ENCODE assay signal across 9 cellular contexts in genomic region chr11:63491614-63492372, GRCh38. TPM values are rescaled to one million over a fixed set of nuclear protein-coding genes. Genes with fewer than 3 reads are reported as not detected.
DNase-seq lines count a peak whose midpoint lies in the region; ATAC-seq and TF ChIP-seq lines count a peak whose summit lies in the region.
"Had no signal": no experiment of that assay in that cellular context is flagged by ENCODE, and none has a peak within 500 bp of the region (broad histone marks: within the 10 kb centered on the region; RNA-seq: fewer than 3 reads in every experiment).

No MANE protein-coding gene starts in this region.

- H3K4me1 ChIP-seq in left ventricle myocardium inferior (peaks cover 21% of the 10 kb centered on the region), muscle layer of duodenum (ENCODE audit: control insufficient read depth in 1 of 2, insufficient read depth in 2 of 2, low read length in 2 of 2) (peaks cover 4 to 11% of the 10 kb centered on the region in 2 donors)

- H3K4me3 ChIP-seq in left ventricle myocardium inferior (peak overlapping the region; percentile 70), muscle layer of duodenum (ENCODE audit: low read depth in 1 of 2, low read length in 2 of 2) (peak overlapping the region; percentile 60 to 83)

- peaks cover 2% of the 10 kb centered on the region for H3K36me3 Mint-ChIP-seq in chondrocyte (ENCODE audit: low read depth)

- peaks cover 17% of the 10 kb centered on the region for H3K4me1 Mint-ChIP-seq in chondrocyte (ENCODE audit: low read depth)

- H3K27me3 Mint-ChIP-seq in chondrocyte (ENCODE audit: low read depth), result peaks cover 52% of the 10 kb centered on the region

- no peak overlapping the region for H3K27ac Mint-ChIP-seq in chondrocyte (ENCODE audit: unreplicated experiment)

- H3K9me3 Mint-ChIP-seq in chondrocyte (ENCODE audit: low read depth), result no peaks in the 10 kb centered on the region

- intact Hi-C loops in left ventricle myocardium inferior (cut with micrococcal nuclease), result no loop called here
- intact Hi-C loops in Right ventricle myocardium inferior (cut with DNase I), result no loop called here

- no peak for ATAC-seq in Right ventricle myocardium inferior

- H3K27me3 ChIP-seq in left ventricle myocardium inferior (ENCODE audit: low read depth), result peaks cover 3% of the 10 kb centered on the region
- no peaks in the 10 kb centered on the region for H3K27me3 ChIP-seq in muscle layer of duodenum (ENCODE audit: low read depth, low read length)

- TF ChIP-seq CTCF in left ventricle myocardium inferior (IDR thresholded peaks at IDR 0.05; ENCODE audit: borderline replicate concordance) (no peak), chondrocyte (IDR thresholded peaks at IDR 0.05) (no peak)

- peak overlapping the region; percentile 33 for H3K4me3 Mint-ChIP-seq in chondrocyte (ENCODE audit: unreplicated experiment)

- H3K36me3 ChIP-seq in left ventricle myocardium inferior (no peaks in the 10 kb centered on the region), muscle layer of duodenum (ENCODE audit: control insufficient read depth in 1 of 2, insufficient read depth in 2 of 2, low read length in 2 of 2) (no peaks in the 10 kb centered on the region)

- no peak overlapping the region for H3K27ac ChIP-seq in left ventricle myocardium inferior (replicated peaks)
- no peak overlapping the region for H3K27ac ChIP-seq in muscle layer of duodenum (ENCODE audit: low read length)

- DNase-seq in left ventricle myocardium inferior, result no peak
- no peak for DNase-seq in Right ventricle myocardium inferior (ENCODE audit: missing footprints)
- no peak for DNase-seq in chondrocyte (ENCODE audit: low spot score)
- no peak for DNase-seq in NCI-H446 treated with DMSO at 0.1 percent for 48 hours (lab: John Stamatoyannopoulos, UW)
- no peak for DNase-seq in Ammon's horn (ENCODE audit: low spot score)
- DNase-seq in SKM-1 treated with dmso at 0.1 percent for 144 hours (lab: John Stamatoyannopoulos, UW; ENCODE audit: unreplicated experiment), result no peak
- DNase-seq in SHP77 treated with DMSO at 0.1 percent for 48 hours (lab: John Stamatoyannopoulos, UW), result no peak
- DNase-seq: activated gamma-delta T cell treated with Interleukin-2 at 50 U/mL for 16 hours had no signal

- H3K9me3 ChIP-seq in left ventricle myocardium inferior (replicated peaks) (peaks cover 1% of the 10 kb centered on the region), muscle layer of duodenum (ENCODE audit: control insufficient read depth in 1 of 2, low read length in 2 of 2) (no peaks in the 10 kb centered on the region)

RNA-seq across cellular contexts. Expression of gene PLAAT5, which starts 0.8 kb away (rescaled TPM):
- 1.4 TPM for total RNA-seq in left ventricle myocardium inferior
- total RNA-seq in Right ventricle myocardium inferior, result 4.8 TPM
- total RNA-seq in chondrocyte, result 0.10 TPM in 1 of 3 replicates, not detected in the others

RNA-seq across cellular contexts. Expression of gene LGALS12, which starts 14.1 kb away (rescaled TPM):
- total RNA-seq in left ventricle myocardium inferior, result 0.25 TPM
- total RNA-seq in Right ventricle myocardium inferior, result 2.6 TPM
- total RNA-seq in chondrocyte, result not detected in 3 replicates

RNA-seq across cellular contexts. Expression of gene PLAAT4, which starts 44.8 kb away (rescaled TPM):
- total RNA-seq in left ventricle myocardium inferior (15.5 TPM), Right ventricle myocardium inferior (36.1 TPM), chondrocyte (1.8 to 3.0 TPM (median 2.5 TPM) in 3 replicates)
